ENCODE assay signal across 20 cellular contexts in the genomic region with DNA sequence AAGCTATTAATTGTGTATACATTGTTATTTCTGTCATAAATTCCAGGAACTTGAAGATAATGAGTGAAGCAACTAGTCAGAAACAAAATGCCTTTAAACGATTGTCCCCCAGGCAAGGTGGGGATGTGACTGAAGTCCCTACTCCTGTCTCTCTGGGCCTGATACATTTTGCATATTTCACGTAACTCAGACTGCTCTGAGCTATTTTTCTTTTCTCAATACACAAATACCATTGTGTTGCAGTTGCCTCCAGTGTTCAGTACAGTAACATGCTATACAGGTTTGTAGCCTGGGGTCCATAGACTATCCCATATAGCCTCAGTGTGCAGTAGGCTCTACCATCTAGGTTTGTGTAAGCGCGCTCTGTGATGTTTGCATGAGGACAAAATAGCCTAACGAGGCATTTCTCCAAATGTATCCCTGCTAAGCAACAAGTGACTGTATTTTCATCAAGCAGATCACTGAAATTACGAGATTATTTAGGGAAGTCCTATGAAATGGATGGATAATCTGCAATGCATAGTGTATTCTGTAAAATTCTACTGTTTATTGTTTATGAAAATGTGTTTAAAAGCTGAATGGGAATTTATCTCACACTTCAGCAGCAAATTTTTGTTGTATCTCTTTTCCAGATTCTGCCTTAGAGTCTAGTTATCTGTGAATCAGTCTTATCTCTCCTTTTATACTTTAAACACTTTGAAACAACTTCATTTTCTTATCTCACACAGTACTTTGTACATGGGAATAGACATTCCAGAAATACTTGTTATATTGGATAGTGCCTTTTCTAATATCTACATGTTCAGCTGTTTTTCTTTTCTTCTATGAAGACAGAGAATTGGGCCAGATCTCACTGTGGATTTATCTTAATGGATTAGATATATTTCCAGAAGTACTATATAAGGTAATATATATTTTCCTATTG.
DNase-seq lines count a peak whose midpoint lies in the region; ATAC-seq and TF ChIP-seq lines count a peak whose summit lies in the region.
"Had no signal": no experiment of that assay in that cellular context is flagged by ENCODE, and none has a peak within 500 bp of the region (broad histone marks: within the 10 kb centered on the region; RNA-seq: fewer than 3 reads in every experiment).

No MANE protein-coding gene starts in this region.

- peaks cover 13 to 77% (median 49%) of the 10 kb centered on the region in 12 donors for H3K4me1 ChIP-seq in heart left ventricle
- no peaks in the 10 kb centered on the region for H3K4me1 ChIP-seq in foreskin keratinocyte

- TF ChIP-seq CTCF in heart left ventricle (IDR thresholded peaks at IDR 0.05), result no peak
- no peak for TF ChIP-seq CTCF in VCaP (conservative IDR thresholded peaks at IDR 0.05)
- TF ChIP-seq CTCF in foreskin keratinocyte (conservative IDR thresholded peaks at IDR 0.05), result no peak
- TF ChIP-seq CTCF in progenitor cell of endocrine pancreas (IDR thresholded peaks at IDR 0.05; ENCODE audit: unreplicated experiment), result no peak

- no peaks in the 10 kb centered on the region for H3K9me3 Mint-ChIP-seq in progenitor cell of endocrine pancreas (ENCODE audit: low read depth)
- H3K9me3 Mint-ChIP-seq: CD4-positive, CD25-positive, alpha-beta regulatory T cell had no signal

- 78 to 80% (median 80%) methylated on average over 6 of the region's 6 CpGs for WGBS in heart left ventricle, 4 donors

- no peak for TF ChIP-seq POLR2A in heart left ventricle (IDR thresholded peaks at IDR 0.05)

- ATAC-seq in heart left ventricle, result no peak
- no peak for ATAC-seq in left cardiac atrium
- ATAC-seq in foreskin keratinocyte, result no peak
- ATAC-seq in GM21528 (IDR thresholded peaks at IDR 0.05; ENCODE audit: low FRiP score, unreplicated experiment), result no peak
- ATAC-seq: GM12878, HCT116, PC-3 had no signal

- peaks cover 16% of the 10 kb centered on the region for H3K4me1 Mint-ChIP-seq in progenitor cell of endocrine pancreas (ENCODE audit: low read depth)

- no peaks in the 10 kb centered on the region for H3K27me3 ChIP-seq in heart left ventricle
- H3K27me3 ChIP-seq in foreskin keratinocyte, result no peaks in the 10 kb centered on the region
- H3K27me3 ChIP-seq: BE2C had no signal

- H3K27ac ChIP-seq in heart left ventricle, result peak overlapping the region in 9 of 12 donors; percentile 4 to 60 (median 18)
- H3K27ac ChIP-seq in VCaP, result peak overlapping the region; percentile 33
- peak overlapping the region; percentile 11 for H3K27ac ChIP-seq in foreskin keratinocyte

- no peaks in the 10 kb centered on the region for H3K36me3 Mint-ChIP-seq in progenitor cell of endocrine pancreas (ENCODE audit: insufficient read depth)

- intact Hi-C loops in heart left ventricle (cut with DNase I), result loop anchor here in 4 of 10 donors (5.0 kb wide), 3 partner anchors 34 to 44 kb away; no protein-coding TSS in a partner anchor
- intact Hi-C loops in left cardiac atrium (cut with DNase I), result loop anchor here in 1 of 2 donors (10.0 kb wide), 1 partner anchor 49 kb away; no protein-coding TSS in a partner anchor

- no peak overlapping the region for H3K4me3 Mint-ChIP-seq in progenitor cell of endocrine pancreas (ENCODE audit: low read depth)
- H3K4me3 Mint-ChIP-seq: CD4-positive, CD25-positive, alpha-beta regulatory T cell had no signal

- no peak for DNase-seq in heart left ventricle
- no peak for DNase-seq in left cardiac atrium
- DNase-seq in foreskin keratinocyte, result no peak
- DNase-seq in progenitor cell of endocrine pancreas (ENCODE audit: low spot score, unreplicated experiment), result no peak
- no peak for DNase-seq in NCI-H1105 (lab: John Stamatoyannopoulos, UW)
- no peak for DNase-seq in activated naive CD4-positive, alpha-beta T cell (lab: John Stamatoyannopoulos, UW)
- DNase-seq: BE2C; CD4-positive, CD25-positive, alpha-beta regulatory T cell; GOT3; KG1; NCI-H1436; NCI-H1930; NCI-H345; NCI-H524 treated with DMSO at 0.1 percent for 48 hours; PC-3; RPMI8226 had no signal

- H3K27ac Mint-ChIP-seq in progenitor cell of endocrine pancreas, result peak overlapping the region; percentile 5

- H3K36me3 ChIP-seq in heart left ventricle, result no peaks in the 10 kb centered on the region
- H3K36me3 ChIP-seq: BE2C had no signal

- H3K27me3 Mint-ChIP-seq in progenitor cell of endocrine pancreas, result no peaks in the 10 kb centered on the region
- H3K27me3 Mint-ChIP-seq: CD4-positive, CD25-positive, alpha-beta regulatory T cell had no signal

- H3K4me3 ChIP-seq in heart left ventricle, result no peak overlapping the region
- H3K4me3 ChIP-seq: GM12878 had no signal

- no peaks in the 10 kb centered on the region for H3K9me3 ChIP-seq in heart left ventricle
- H3K9me3 ChIP-seq: BE2C had no signal
